In genomic region chr9:134205636-134206316, GRCh38 we compare ENCODE assay signal across 9 cellular contexts.
DNase-seq lines count a peak whose midpoint lies in the region; TF ChIP-seq lines count a peak whose summit lies in the region.
"Had no signal": no experiment of that assay in that cellular context is flagged by ENCODE, and none has a peak within 500 bp of the region (broad histone marks: within the 10 kb centered on the region; RNA-seq: fewer than 3 reads in every experiment).

No MANE protein-coding gene starts in this region.

- H3K4me3 ChIP-seq in fibroblast of mammary gland (ENCODE audit: control insufficient read depth, low read depth, low read length): no peak overlapping the region
- H3K4me3 ChIP-seq in brain microvascular endothelial cell (ENCODE audit: low read depth, low read length): no peak overlapping the region
- H3K4me3 ChIP-seq in effector memory CD4-positive, alpha-beta T cell (ENCODE audit: insufficient read depth, low read depth, low read length, poor library complexity, severe bottlenecking): no peak overlapping the region

- no peaks in the 10 kb centered on the region for H3K27me3 ChIP-seq in brain microvascular endothelial cell (replicated peaks)
- H3K27me3 ChIP-seq in effector memory CD4-positive, alpha-beta T cell (replicated peaks; ENCODE audit: control insufficient read depth, insufficient read depth, low read length, poor library complexity, severe bottlenecking): no peaks in the 10 kb centered on the region

- no peaks in the 10 kb centered on the region for H3K36me3 ChIP-seq in brain microvascular endothelial cell (replicated peaks)
- no peaks in the 10 kb centered on the region for H3K36me3 ChIP-seq in effector memory CD4-positive, alpha-beta T cell (ENCODE audit: control insufficient read depth, insufficient read depth, low read length)

- in situ Hi-C loops in brain microvascular endothelial cell (cut with HindIII; ENCODE audit: low pct_ligation_motif_present, low sequenced_read_pairs): no loop called here

- DNase-seq in DMS79 treated with DMSO at 0.1 percent for 48 hours (lab: John Stamatoyannopoulos, UW) (peak; percentile 60), NCI-H526 treated with DMSO at 0.1 percent for 48 hours (lab: John Stamatoyannopoulos, UW) (peak; percentile 2), fibroblast of mammary gland (ENCODE audit: low read depth) (peak; percentile 90), nucleus accumbens (lab: John Stamatoyannopoulos, UW) (peak in 46 of 56 donors; percentile 16 to 90 (median 63)), foreskin melanocyte (no peak), brain microvascular endothelial cell (no peak), germinal center (ENCODE audit: low spot score) (no peak)
- no peak for DNase-seq in effector memory CD4-positive, alpha-beta T cell
- DNase-seq: T1000 had no signal

- no peaks in the 10 kb centered on the region for H3K9me3 ChIP-seq in effector memory CD4-positive, alpha-beta T cell (ENCODE audit: control insufficient read depth, low read length)

- TF ChIP-seq CTCF in fibroblast of mammary gland (conservative IDR thresholded peaks at IDR 0.05; ENCODE audit: control insufficient read depth, insufficient read depth, low read depth, low read length) (no peak), brain microvascular endothelial cell (IDR thresholded peaks at IDR 0.05; ENCODE audit: low read depth, low read length, missing control alignments) (no peak)

- no peak overlapping the region for H3K27ac ChIP-seq in brain microvascular endothelial cell
- H3K27ac ChIP-seq in effector memory CD4-positive, alpha-beta T cell (ENCODE audit: insufficient read depth, low read length, poor library complexity, severe bottlenecking): no peak overlapping the region

- H3K4me1 ChIP-seq in effector memory CD4-positive, alpha-beta T cell (ENCODE audit: control insufficient read depth, insufficient read depth, low read length, poor library complexity, severe bottlenecking): no peaks in the 10 kb centered on the region

Comparison
In these comparisons a context has a peak if more than half of its experiments do, and no peak if none do; other contexts are left out.
1. DNase-seq: peak in DMS79 treated with DMSO at 0.1 percent for 48 hours (single experiment), NCI-H526 treated with DMSO at 0.1 percent for 48 hours (single experiment), fibroblast of mammary gland (single experiment) and nucleus accumbens (46 of 56); none in foreskin melanocyte (single experiment), brain microvascular endothelial cell (single experiment), germinal center (single experiment) and effector memory CD4-positive, alpha-beta T cell (0 of 3).